In the genomic region with DNA sequence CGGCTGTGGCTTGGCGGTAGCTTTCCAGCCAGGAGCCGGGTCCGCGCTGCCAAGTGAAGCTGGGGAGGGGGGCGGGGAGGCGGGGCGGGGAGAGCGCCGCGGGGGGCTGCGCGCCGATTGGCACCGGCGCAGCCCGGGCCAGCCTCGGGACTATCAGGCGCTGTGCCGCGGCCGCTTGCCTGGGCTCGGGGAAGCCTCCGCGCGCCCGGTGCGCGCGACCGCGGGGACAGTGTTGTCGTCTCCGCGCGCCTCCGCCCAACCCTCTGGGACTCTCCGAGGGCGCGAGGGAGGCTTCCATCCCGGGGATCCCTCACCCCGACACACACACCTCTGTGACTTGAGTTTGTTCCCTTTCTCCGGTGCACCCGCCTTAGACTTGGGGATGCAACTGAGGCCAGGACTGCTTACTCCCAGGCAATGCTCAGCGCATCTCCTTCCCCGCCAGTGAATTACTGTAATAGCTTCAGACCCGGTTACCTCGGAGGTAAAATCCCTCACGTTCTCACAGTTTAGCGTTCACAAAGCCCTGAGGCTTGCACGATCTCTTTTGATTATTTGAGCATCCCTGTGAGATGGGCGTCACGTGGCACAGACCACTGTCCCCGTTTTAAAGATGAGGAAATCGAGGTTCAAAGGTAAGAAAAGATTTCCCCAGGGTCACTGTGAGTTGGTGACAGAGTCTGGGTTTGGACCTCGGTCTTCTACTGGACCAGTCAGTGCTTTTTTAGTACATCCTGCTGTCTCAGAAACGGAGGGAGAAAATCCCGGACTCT, we compare ENCODE assay signal across 8 cellular contexts. TPM values are rescaled to one million over a fixed set of nuclear protein-coding genes. Genes with fewer than 3 reads are reported as not detected.
A peak's percentile ranks its signal among the peaks of the same experiment; 100 is the strongest.
DNase-seq lines count a peak whose midpoint lies in the region; ATAC-seq, FAIRE-seq and TF ChIP-seq lines count a peak whose summit lies in the region.

NKX1-2 (minus strand) TSS at position 26 of the 773 bp plus-strand sequence. CDS start 92 bp downstream, outside the sequence.

- H3K27me3 Mint-ChIP-seq in activated naive CD4-positive, alpha-beta T cell treated with anti-CD3 and anti-CD28 coated beads for 36 hours (ENCODE audit: low read depth), result peaks cover 82% of the 10 kb centered on the region
- peaks cover 87% of the 10 kb centered on the region for H3K27me3 Mint-ChIP-seq in activated T-helper 1 cell treated with anti-CD3 and anti-CD28 coated beads, Interleukin-12 subunit alpha, Interleukin-12 subunit beta, Interleukin-2, Interleukin-4 antibody, amounts not matched to agents 30 ng/mL and 10 ng/mL and 1 ng/mL, durations not matched to agents 14 hours and 24 hours and 36 hours (ENCODE audit: insufficient read depth)

- H3K9me3 ChIP-seq in iPS-20b (ENCODE audit: insufficient read depth, low read depth, low read length) (no peaks in the 10 kb centered on the region), thoracic aorta (no peaks in the 10 kb centered on the region)

- DNase-seq in activated naive CD4-positive, alpha-beta T cell treated with anti-CD3 and anti-CD28 coated beads for 36 hours, result peak; percentile 24
- no peak for DNase-seq in activated naive CD4-positive, alpha-beta T cell treated with Interleukin-2 at 50 U/mL for 16 hours
- no peak for DNase-seq in activated T-helper 1 cell treated with anti-CD3 and anti-CD28 coated beads, Interleukin-12 subunit alpha, Interleukin-12 subunit beta, Interleukin-2, Interleukin-4 antibody, amounts not matched to agents 30 ng/mL and 10 ng/mL and 1 ng/mL, durations not matched to agents 14 hours and 24 hours and 36 hours (ENCODE audit: low spot score)
- no peak for DNase-seq in thoracic aorta (ENCODE audit: low spot score)
- DNase-seq in OCI-M2 (lab: John Stamatoyannopoulos, UW; ENCODE audit: unreplicated experiment), result no peak
- DNase-seq in D721Med (ENCODE audit: insufficient read length, low spot score), result no peak

- H3K36me3 ChIP-seq in iPS-20b (ENCODE audit: insufficient read depth, low read depth, low read length), result 0 out of 2 replicates have a peak, but pooled peaks cover 8% of the 10 kb centered on the region
- no peaks in the 10 kb centered on the region for H3K36me3 ChIP-seq in thoracic aorta

- no peak within 1 kb of the TSS for H3K27ac Mint-ChIP-seq in activated naive CD4-positive, alpha-beta T cell treated with anti-CD3 and anti-CD28 coated beads for 36 hours
- H3K27ac Mint-ChIP-seq in activated T-helper 1 cell treated with anti-CD3 and anti-CD28 coated beads, Interleukin-12 subunit alpha, Interleukin-12 subunit beta, Interleukin-2, Interleukin-4 antibody, amounts not matched to agents 30 ng/mL and 10 ng/mL and 1 ng/mL, durations not matched to agents 14 hours and 24 hours and 36 hours, result peak within 1 kb of the TSS; percentile 55

- H3K4me1 ChIP-seq in iPS-20b (ENCODE audit: insufficient read depth, low read length) (peaks cover 36% of the 10 kb centered on the region; the same call in 1 of the 2 replicates), thoracic aorta (ENCODE audit: control insufficient read depth in 1 of 2, low read depth in 2 of 2) (peaks cover 14 to 33% of the 10 kb centered on the region in 2 donors)

- H3K9ac ChIP-seq in iPS-20b (ENCODE audit: low read depth, low read length), result peak within 1 kb of the TSS; percentile 61; the same call in 1 of the 2 replicates

- no peaks in the 10 kb centered on the region for H3K9me3 Mint-ChIP-seq in activated naive CD4-positive, alpha-beta T cell treated with anti-CD3 and anti-CD28 coated beads for 36 hours
- H3K9me3 Mint-ChIP-seq in activated T-helper 1 cell treated with anti-CD3 and anti-CD28 coated beads, Interleukin-12 subunit alpha, Interleukin-12 subunit beta, Interleukin-2, Interleukin-4 antibody, amounts not matched to agents 30 ng/mL and 10 ng/mL and 1 ng/mL, durations not matched to agents 14 hours and 24 hours and 36 hours, result no peaks in the 10 kb centered on the region

- peak within 1 kb of the TSS; percentile 60 for H3K4me3 Mint-ChIP-seq in activated naive CD4-positive, alpha-beta T cell treated with anti-CD3 and anti-CD28 coated beads for 36 hours
- H3K4me3 Mint-ChIP-seq in activated T-helper 1 cell treated with anti-CD3 and anti-CD28 coated beads, Interleukin-12 subunit alpha, Interleukin-12 subunit beta, Interleukin-2, Interleukin-4 antibody, amounts not matched to agents 30 ng/mL and 10 ng/mL and 1 ng/mL, durations not matched to agents 14 hours and 24 hours and 36 hours, result no peak within 1 kb of the TSS

- peaks cover 21% of the 10 kb centered on the region for H3K4me1 Mint-ChIP-seq in activated naive CD4-positive, alpha-beta T cell treated with anti-CD3 and anti-CD28 coated beads for 36 hours (ENCODE audit: low read depth)
- peaks cover 6% of the 10 kb centered on the region for H3K4me1 Mint-ChIP-seq in activated T-helper 1 cell treated with anti-CD3 and anti-CD28 coated beads, Interleukin-12 subunit alpha, Interleukin-12 subunit beta, Interleukin-2, Interleukin-4 antibody, amounts not matched to agents 30 ng/mL and 10 ng/mL and 1 ng/mL, durations not matched to agents 14 hours and 24 hours and 36 hours (ENCODE audit: low read depth)

- FAIRE-seq in D721Med (lab: Jason Lieb, UNC), result no peak

- peak within 1 kb of the TSS; percentile 67 for H3K4me3 ChIP-seq in iPS-20b (ENCODE audit: low read length)
- peak within 1 kb of the TSS; percentile 7 for H3K4me3 ChIP-seq in thoracic aorta

- H3K27ac ChIP-seq in iPS-20b (ENCODE audit: low read length), result no peak within 1 kb of the TSS
- H3K27ac ChIP-seq in thoracic aorta, result no peak within 1 kb of the TSS

- TF ChIP-seq CTCF in thoracic aorta (IDR thresholded peaks at IDR 0.05) (no peak), D721Med (IDR thresholded peaks at IDR 0.05; ENCODE audit: insufficient read depth, missing control alignments) (no peak)

- H3K27me3 ChIP-seq in iPS-20b (ENCODE audit: insufficient read depth, low read length) (peaks cover 83% of the 10 kb centered on the region), thoracic aorta (replicated peaks; ENCODE audit: insufficient read depth) (peaks cover 7% of the 10 kb centered on the region)

- intact Hi-C loops in activated naive CD4-positive, alpha-beta T cell treated with anti-CD3 and anti-CD28 coated beads for 36 hours (cut with micrococcal nuclease), result no loop called here
- intact Hi-C loops in activated T-helper 1 cell treated with anti-CD3 and anti-CD28 coated beads, Interleukin-12 subunit alpha, Interleukin-12 subunit beta, Interleukin-2, Interleukin-4 antibody, amounts not matched to agents 30 ng/mL and 10 ng/mL and 1 ng/mL, durations not matched to agents 14 hours and 24 hours and 36 hours (cut with micrococcal nuclease), result no loop called here

- H3K36me3 Mint-ChIP-seq in activated naive CD4-positive, alpha-beta T cell treated with anti-CD3 and anti-CD28 coated beads for 36 hours (ENCODE audit: low read depth), result no peaks in the 10 kb centered on the region
- H3K36me3 Mint-ChIP-seq in activated T-helper 1 cell treated with anti-CD3 and anti-CD28 coated beads, Interleukin-12 subunit alpha, Interleukin-12 subunit beta, Interleukin-2, Interleukin-4 antibody, amounts not matched to agents 30 ng/mL and 10 ng/mL and 1 ng/mL, durations not matched to agents 14 hours and 24 hours and 36 hours (ENCODE audit: low read depth), result no peaks in the 10 kb centered on the region

- ATAC-seq in thoracic aorta (ENCODE audit: insufficient number of reproducible peaks, low FRiP score, low read depth) (no peak), HG02763 (IDR thresholded peaks at IDR 0.05; ENCODE audit: unreplicated experiment) (no peak)

- CTCF ChIA-PET in activated naive CD4-positive, alpha-beta T cell treated with anti-CD3 and anti-CD28 coated beads for 36 hours (lab: Charles Lee), result no interaction called here

RNA-seq across cellular contexts. Expression of gene NKX1-2, which starts in this region (rescaled TPM):
- total RNA-seq in activated naive CD4-positive, alpha-beta T cell treated with anti-CD3 and anti-CD28 coated beads for 36 hours, result not detected
- total RNA-seq in activated T-helper 1 cell treated with anti-CD3 and anti-CD28 coated beads, Interleukin-12 subunit alpha, Interleukin-12 subunit beta, Interleukin-2, Interleukin-4 antibody, amounts not matched to agents 30 ng/mL and 10 ng/mL and 1 ng/mL, durations not matched to agents 14 hours and 24 hours and 36 hours, result not detected in 2 replicates
- not detected for total RNA-seq in thoracic aorta

Comparison
In these comparisons a context has a peak if more than half of its experiments do, and no peak if none do; other contexts are left out.
1. Peak in DNase-seq in activated naive CD4-positive, alpha-beta T cell treated with anti-CD3 and anti-CD28 coated beads for 36 hours; RNA of the gene not detected or under 1 TPM.